1 cellular context compared by ENCODE assay signal in genomic region chr9:97845763-97846162, GRCh38.
TF ChIP-seq lines count a peak whose summit lies in the region.

No MANE protein-coding gene starts in this region.

TF ChIP-seq in H1, 55 proteins besides CTCF, POLR2A, EP300 and RAD21 (continued from another document):
- TF ChIP-seq MAX (IDR thresholded peaks at IDR 0.05) (no peak), NRF1 (IDR thresholded peaks at IDR 0.05; ENCODE audit: low read depth, low read length) (no peak), MAFK (IDR thresholded peaks at IDR 0.05; ENCODE audit: low read depth, low read length) (no peak), CBX8 (IDR thresholded peaks at IDR 0.05; ENCODE audit: borderline replicate concordance, low read depth, low read length) (no peak), NANOG (IDR thresholded peaks at IDR 0.05; ENCODE audit: insufficient read depth, low read depth, low read length, poor library complexity, severe bottlenecking) (no peak), SIN3A (conservative IDR thresholded peaks at IDR 0.05 in 1 of 2, IDR thresholded peaks at IDR 0.05 in 1 of 2; ENCODE audit: low read depth in 1 of 2, low read length in 2 of 2) (no peak), CEBPB (IDR thresholded peaks at IDR 0.05; ENCODE audit: low read depth, low read length) (no peak), CTBP2 (IDR thresholded peaks at IDR 0.05; ENCODE audit: borderline replicate concordance, insufficient read depth, insufficient read length, low read length) (no peak), CREB1 (IDR thresholded peaks at IDR 0.05) (no peak), CHD7 (IDR thresholded peaks at IDR 0.05; ENCODE audit: insufficient replicate concordance, low read length) (no peak), BCL11A (IDR thresholded peaks at IDR 0.05; ENCODE audit: low read depth in 2 of 2, low read length in 2 of 2) (no peak), RFX5 (IDR thresholded peaks at IDR 0.05; ENCODE audit: borderline replicate concordance, low read depth, low read length) (no peak)
